Comparison of ENCODE assay signal across 16 cellular contexts in genomic region chr5:63145167-63145566, GRCh38.
"Had no signal": no experiment of that assay in that cellular context is flagged by ENCODE, and none has a peak within 500 bp of the region (broad histone marks: within the 10 kb centered on the region; RNA-seq: fewer than 3 reads in every experiment).

No MANE protein-coding gene starts in this region.

- DNase-seq: activated CD4-positive, alpha-beta memory T cell treated with anti-CD3 and anti-CD28 coated beads, Interleukin-2, amount 10 ng/mL, durations not matched to agents 7 days and 5 days; activated CD8-positive, alpha-beta memory T cell treated with anti-CD3 and anti-CD28 coated beads, Interleukin-2, amount 50 U/mL, for 4 hours; activated gamma-delta T cell treated with Interleukin-2 at 50 U/mL for 16 hours; activated naive CD8-positive, alpha-beta T cell treated with anti-CD3 and anti-CD28 coated beads for 36 hours; activated T-cell treated with anti-CD3 and anti-CD28 coated beads, Interleukin-2, amount 50 U/mL, for 72 hours; dorsolateral prefrontal cortex; midbrain; naive B cell; pancreas; stimulated activated naive CD4-positive, alpha-beta T cell; T-cell; T1000; upper lobe of left lung had no signal

- H3K4me3 Mint-ChIP-seq: activated CD4-positive, alpha-beta memory T cell treated with anti-CD3 and anti-CD28 coated beads, Interleukin-2, amount 10 ng/mL, durations not matched to agents 7 days and 5 days; activated naive CD8-positive, alpha-beta T cell treated with anti-CD3 and anti-CD28 coated beads for 36 hours; activated T-cell treated with anti-CD3 and anti-CD28 coated beads, Interleukin-2, amount 50 U/mL, for 72 hours; naive B cell; T-cell had no signal

- H3K36me3 ChIP-seq: breast epithelium, esophagus muscularis mucosa, heart right ventricle, pancreas, upper lobe of left lung had no signal

- H3K27me3 Mint-ChIP-seq: activated CD4-positive, alpha-beta memory T cell treated with anti-CD3 and anti-CD28 coated beads, Interleukin-2, amount 10 ng/mL, durations not matched to agents 7 days and 5 days; activated naive CD8-positive, alpha-beta T cell treated with anti-CD3 and anti-CD28 coated beads for 36 hours; T-cell had no signal

- H3K9me3 Mint-ChIP-seq: activated CD4-positive, alpha-beta memory T cell treated with anti-CD3 and anti-CD28 coated beads, Interleukin-2, amount 10 ng/mL, durations not matched to agents 7 days and 5 days; activated naive CD8-positive, alpha-beta T cell treated with anti-CD3 and anti-CD28 coated beads for 36 hours; naive B cell had no signal

- H3K4me3 ChIP-seq: breast epithelium, dorsolateral prefrontal cortex, esophagus muscularis mucosa, heart right ventricle, pancreas, upper lobe of left lung had no signal

- H3K4me1 Mint-ChIP-seq: activated CD4-positive, alpha-beta memory T cell treated with anti-CD3 and anti-CD28 coated beads, Interleukin-2, amount 10 ng/mL, durations not matched to agents 7 days and 5 days; activated naive CD8-positive, alpha-beta T cell treated with anti-CD3 and anti-CD28 coated beads for 36 hours; naive B cell; T-cell had no signal

- H3K27ac Mint-ChIP-seq: activated CD4-positive, alpha-beta memory T cell treated with anti-CD3 and anti-CD28 coated beads, Interleukin-2, amount 10 ng/mL, durations not matched to agents 7 days and 5 days; activated naive CD8-positive, alpha-beta T cell treated with anti-CD3 and anti-CD28 coated beads for 36 hours; activated T-cell treated with anti-CD3 and anti-CD28 coated beads, Interleukin-2, amount 50 U/mL, for 72 hours; T-cell had no signal

- H3K27me3 ChIP-seq: breast epithelium, dorsolateral prefrontal cortex, esophagus muscularis mucosa, heart right ventricle, pancreas, upper lobe of left lung had no signal

- H3K36me3 Mint-ChIP-seq: activated naive CD8-positive, alpha-beta T cell treated with anti-CD3 and anti-CD28 coated beads for 36 hours; naive B cell; T-cell had no signal

- ATAC-seq: activated T-cell treated with anti-CD3 and anti-CD28 coated beads, Interleukin-2, amount 50 U/mL, for 72 hours; pancreas; T-cell had no signal

- H3K27ac ChIP-seq: breast epithelium, dorsolateral prefrontal cortex, esophagus muscularis mucosa, heart right ventricle, pancreas, upper lobe of left lung had no signal

- H3K4me1 ChIP-seq: breast epithelium, esophagus muscularis mucosa, heart right ventricle, pancreas, upper lobe of left lung had no signal

- H3K9me3 ChIP-seq: breast epithelium, esophagus muscularis mucosa, heart right ventricle, pancreas, upper lobe of left lung had no signal
